In the genomic region with DNA sequence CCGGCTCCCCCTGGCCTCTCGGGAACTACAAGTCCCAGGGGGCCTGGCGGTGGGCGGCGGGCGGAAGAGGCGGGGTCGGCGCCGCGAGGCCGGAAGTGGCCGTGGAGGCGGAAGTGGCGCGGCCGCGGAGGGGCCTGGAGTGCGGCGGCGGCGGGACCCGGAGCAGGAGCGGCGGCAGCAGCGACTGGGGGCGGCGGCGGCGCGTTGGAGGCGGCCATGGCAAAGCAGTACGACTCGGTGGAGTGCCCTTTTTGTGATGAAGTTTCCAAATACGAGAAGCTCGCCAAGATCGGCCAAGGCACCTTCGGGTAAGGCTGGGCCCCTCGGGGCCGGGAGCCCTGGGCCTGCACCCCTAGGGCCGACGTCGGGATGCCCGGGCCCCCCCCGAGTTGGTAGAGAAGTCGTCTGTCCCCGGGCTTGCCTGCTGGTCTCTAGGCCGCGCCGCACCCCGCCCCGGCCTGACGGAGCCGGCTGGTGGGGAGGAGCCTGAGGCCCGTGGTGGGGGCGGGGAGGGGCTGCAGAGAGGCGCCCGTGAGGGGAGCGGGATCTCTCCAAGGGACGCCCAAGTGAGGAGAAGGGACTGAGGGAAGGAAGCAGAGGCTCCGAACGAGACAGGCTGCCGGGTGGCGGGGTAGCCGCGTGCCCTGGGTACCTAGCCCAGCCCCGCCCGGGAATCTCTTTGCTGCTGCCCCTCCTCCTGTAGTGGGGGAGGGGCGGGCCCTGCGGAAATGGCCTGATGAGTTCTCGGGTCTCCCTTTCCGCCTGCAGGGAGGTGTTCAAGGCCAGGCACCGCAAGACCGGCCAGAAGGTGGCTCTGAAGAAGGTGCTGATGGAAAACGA, we compare ENCODE assay signal across 8 cellular contexts. TPM values are rescaled to one million over a fixed set of nuclear protein-coding genes. Genes with fewer than 3 reads are reported as not detected.
DNase-seq lines count a peak whose midpoint lies in the region; ATAC-seq and TF ChIP-seq lines count a peak whose summit lies in the region.

A gene (plus strand): TSS at position 102 of the 840 bp plus-strand sequence. CDS start 115 bp downstream, at position 217.

- no peaks in the 10 kb centered on the region for H3K27me3 ChIP-seq in KMS-11 (ENCODE audit: insufficient read depth, low read depth)

- peaks cover 36% of the 10 kb centered on the region for H3K4me1 ChIP-seq in KMS-11 (ENCODE audit: low read depth, poor library complexity, severe bottlenecking)

- DNase-seq in DMS53 treated with DMSO at 0.1 percent for 48 hours (lab: John Stamatoyannopoulos, UW; ENCODE audit: unreplicated experiment) (peak; percentile 66), RWPE1 (ENCODE audit: low spot score) (peak; percentile 99), fibroblast of mammary gland (ENCODE audit: low read depth) (peak; percentile 78), natural killer cell (peak; percentile 96)
- peak; percentile 80 to 92 for DNase-seq in activated T-helper 1 cell treated with anti-CD3 and anti-CD28 coated beads, Interleukin-2, amount 50 U/mL, for 16 hours (ENCODE audit: low read depth in 1 of 2, low spot score in 1 of 2)
- peak; percentile 90 for DNase-seq in stimulated activated naive CD4-positive, alpha-beta T cell treated with Interleukin-2 at 50 U/mL for 16 hours (lab: John Stamatoyannopoulos, UW)

- intact Hi-C loops in natural killer cell (cut with micrococcal nuclease), result loop anchor here (1.0 to 5.0 kb wide), 3 partner anchors 17 to 81 kb away; a partner anchor contains a TSS

- peak within 1 kb of the TSS; percentile 95 to 98 for H3K27ac Mint-ChIP-seq in natural killer cell

- H3K36me3 ChIP-seq in KMS-11 (ENCODE audit: insufficient read depth), result peaks cover 35% of the 10 kb centered on the region; the same call in 1 of the 2 replicates

- peaks cover 6% of the 10 kb centered on the region for H3K36me3 Mint-ChIP-seq in natural killer cell

- H3K4me2 ChIP-seq in KMS-11, result peak within 1 kb of the TSS; percentile 95

- no peaks in the 10 kb centered on the region for H3K27me3 Mint-ChIP-seq in natural killer cell (ENCODE audit: low read depth in 2 of 2)

- H3K27ac ChIP-seq in KMS-11 (peak within 1 kb of the TSS; percentile 84), RWPE1 (peak within 1 kb of the TSS; percentile 93)

- peak within 1 kb of the TSS; percentile 81 for H3K9ac ChIP-seq in KMS-11

- CTCF ChIA-PET in RWPE1 (lab: Yijun Ruan, JAX), result interaction anchor here (0.7 to 2.5 kb wide), 14 partner anchors 15 to 173 kb away, joined by 3 to 18 read pairs (median 4); a partner anchor contains a TSS

- peak within 1 kb of the TSS; percentile 21 for H2AFZ ChIP-seq in KMS-11 (ENCODE audit: low read depth)

- no peak for TF ChIP-seq CTCF in KMS-11 (conservative IDR thresholded peaks at IDR 0.05; ENCODE audit: low read depth, low read length)
- TF ChIP-seq CTCF in RWPE1 (conservative IDR thresholded peaks at IDR 0.05; ENCODE audit: low read depth), result no peak
- TF ChIP-seq CTCF in fibroblast of mammary gland (conservative IDR thresholded peaks at IDR 0.05; ENCODE audit: control insufficient read depth, insufficient read depth, low read depth, low read length), result no peak
- no peak for TF ChIP-seq CTCF in natural killer cell (IDR thresholded peaks at IDR 0.05)

- POLR2A ChIA-PET in RWPE1 (lab: Yijun Ruan, JAX; ENCODE audit: low non-redundant PET), result interaction anchor here (0.5 to 1.6 kb wide), 5 partner anchors 13 to 99 kb away, joined by 3 to 8 read pairs (median 3); a partner anchor contains a TSS

- H4K20me1 ChIP-seq in KMS-11 (ENCODE audit: insufficient read depth), result peaks cover 15% of the 10 kb centered on the region; the same call in 1 of the 2 replicates

- peak; percentile 67 for ATAC-seq in GM21723 (IDR thresholded peaks at IDR 0.05; ENCODE audit: unreplicated experiment)
- ATAC-seq in natural killer cell, result peak; percentile 52 to 79 (median 69)

- H3K9me3 Mint-ChIP-seq in natural killer cell, result no peaks in the 10 kb centered on the region

- H3K4me1 Mint-ChIP-seq in natural killer cell, result peaks cover 50 to 68% of the 10 kb centered on the region in 2 donors

- peak within 1 kb of the TSS; percentile 93 for H3K4me3 Mint-ChIP-seq in natural killer cell

- H3K79me2 ChIP-seq in KMS-11 (ENCODE audit: insufficient read depth, low read depth), result peaks cover 45% of the 10 kb centered on the region

- H3K4me3 ChIP-seq in KMS-11 (IDR thresholded peaks at IDR 0.05; ENCODE audit: insufficient read depth, low read depth, low read length) (no peak within 1 kb of the TSS), fibroblast of mammary gland (ENCODE audit: control insufficient read depth, low read depth, low read length) (peak within 1 kb of the TSS; percentile 89)

RNA-seq across cellular contexts. Expression of the gene that starts here (rescaled TPM):
- total RNA-seq in natural killer cell, result 100 to 1,000 TPM; 181 to 207 (median 188) TPM
